ENCODE assay signal across 8 cellular contexts in genomic region chr20:10536531-10536930, GRCh38.
DNase-seq lines count a peak whose midpoint lies in the region; ATAC-seq and TF ChIP-seq lines count a peak whose summit lies in the region.

No MANE protein-coding gene starts in this region.

- ATAC-seq in right lobe of liver, result peak; percentile 77 to 94 (median 90)
- ATAC-seq in HG03196 (IDR thresholded peaks at IDR 0.05; ENCODE audit: unreplicated experiment), result no peak
- ATAC-seq in HG03571 (IDR thresholded peaks at IDR 0.05; ENCODE audit: unreplicated experiment), result no peak
- no peak for ATAC-seq in HG03469 (IDR thresholded peaks at IDR 0.05; ENCODE audit: unreplicated experiment)

- peak; percentile 68 for TF ChIP-seq RAD21 in Ishikawa (IDR thresholded peaks at IDR 0.05; ENCODE audit: low read depth)

- H3K27me3 ChIP-seq in right lobe of liver, result no peaks in the 10 kb centered on the region
- no peaks in the 10 kb centered on the region for H3K27me3 ChIP-seq in HAP-1 (ENCODE audit: low read depth)

- TF ChIP-seq CTCF in right lobe of liver (IDR thresholded peaks at IDR 0.05), result peak; percentile 51 to 62 (median 60)

- 9% methylated on average over 4 of the region's 4 CpGs for WGBS in right lobe of liver (ENCODE audit: insufficient coverage, low coverage, low lambda C conversion rate, missing lambda C conversion rate)

- peak; percentile 62 for DNase-seq in DMS79 treated with DMSO at 0.1 percent for 48 hours (lab: John Stamatoyannopoulos, UW)
- peak; percentile 15 to 25 for DNase-seq in activated CD4-positive, alpha-beta T cell treated with anti-CD3 and anti-CD28 coated beads, Interleukin-2, amount 50 U/mL, for 48 hours
- peak; percentile 60 to 76 (median 65) for DNase-seq in right lobe of liver
- DNase-seq in HAP-1 (ENCODE audit: low spot score in 2 of 2), result no peak

- H3K4me1 ChIP-seq in right lobe of liver, result peaks cover 0 to 14% (median 0%) of the 10 kb centered on the region in 4 donors
- H3K4me1 ChIP-seq in HAP-1, result no peaks in the 10 kb centered on the region

- peak overlapping the region in 1 of 3 donors; percentile 2 for H3K27ac ChIP-seq in right lobe of liver

- H3K36me3 ChIP-seq in right lobe of liver (no peaks in the 10 kb centered on the region), HAP-1 (replicated peaks) (no peaks in the 10 kb centered on the region)

- in situ Hi-C loops in HAP-1 (cut with MboI; ENCODE audit: low sequenced_read_pairs), result no loop called here

- no peak for TF ChIP-seq EP300 in Ishikawa (IDR thresholded peaks at IDR 0.05; ENCODE audit: borderline replicate concordance)

- TF ChIP-seq POLR2A in right lobe of liver (IDR thresholded peaks at IDR 0.05), result no peak

- intact Hi-C loops in right lobe of liver (cut with DNase I), result no loop called here

- no peak overlapping the region for H3K4me3 ChIP-seq in right lobe of liver
- no peak overlapping the region for H3K4me3 ChIP-seq in HAP-1

- H3K9me3 ChIP-seq in right lobe of liver (no peaks in the 10 kb centered on the region), HAP-1 (no peaks in the 10 kb centered on the region)

TF ChIP-seq in Ishikawa, 13 proteins besides CTCF, POLR2A, EP300 and RAD21:
- TF ChIP-seq NFIC (IDR thresholded peaks at IDR 0.05) (no peak), USF1 (IDR thresholded peaks at IDR 0.05) (no peak), EGR1 (IDR thresholded peaks at IDR 0.05) (no peak), REST (IDR thresholded peaks at IDR 0.05; ENCODE audit: low read depth) (no peak), ZBTB7A (IDR thresholded peaks at IDR 0.05; ENCODE audit: low read depth) (no peak), TAF1 (IDR thresholded peaks at IDR 0.05; ENCODE audit: low read depth) (no peak), YY1 (IDR thresholded peaks at IDR 0.05; ENCODE audit: low read depth) (no peak), TEAD4 (IDR thresholded peaks at IDR 0.05) (no peak), CREB1 (IDR thresholded peaks at IDR 0.05; ENCODE audit: low read depth) (no peak), FOXM1 (IDR thresholded peaks at IDR 0.05; ENCODE audit: borderline replicate concordance, low read depth) (no peak), CEBPB (IDR thresholded peaks at IDR 0.05) (no peak), TCF12 (IDR thresholded peaks at IDR 0.05; ENCODE audit: low read depth) (no peak)
- TF ChIP-seq, protein P1, sequence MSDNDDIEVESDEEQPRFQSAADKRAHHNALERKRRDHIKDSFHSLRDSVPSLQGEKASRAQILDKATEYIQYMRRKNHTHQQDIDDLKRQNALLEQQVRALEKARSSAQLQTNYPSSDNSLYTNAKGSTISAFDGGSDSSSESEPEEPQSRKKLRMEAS (IDR thresholded peaks at IDR 0.05), result no peak
TF ChIP-seq in Ishikawa: peak in this region for 0.

Comparison
In these comparisons a context has a peak if more than half of its experiments do, and no peak if none do; other contexts are left out.
1. DNase-seq: peak in DMS79 treated with DMSO at 0.1 percent for 48 hours (single experiment), activated CD4-positive, alpha-beta T cell treated with anti-CD3 and anti-CD28 coated beads, Interleukin-2, amount 50 U/mL, for 48 hours (2 of 2) and right lobe of liver (3 of 3); none in HAP-1 (0 of 2).
2. ATAC-seq: peak in right lobe of liver (4 of 4); none in HG03196 (single experiment), HG03571 (single experiment) and HG03469 (single experiment).